In the genomic region with DNA sequence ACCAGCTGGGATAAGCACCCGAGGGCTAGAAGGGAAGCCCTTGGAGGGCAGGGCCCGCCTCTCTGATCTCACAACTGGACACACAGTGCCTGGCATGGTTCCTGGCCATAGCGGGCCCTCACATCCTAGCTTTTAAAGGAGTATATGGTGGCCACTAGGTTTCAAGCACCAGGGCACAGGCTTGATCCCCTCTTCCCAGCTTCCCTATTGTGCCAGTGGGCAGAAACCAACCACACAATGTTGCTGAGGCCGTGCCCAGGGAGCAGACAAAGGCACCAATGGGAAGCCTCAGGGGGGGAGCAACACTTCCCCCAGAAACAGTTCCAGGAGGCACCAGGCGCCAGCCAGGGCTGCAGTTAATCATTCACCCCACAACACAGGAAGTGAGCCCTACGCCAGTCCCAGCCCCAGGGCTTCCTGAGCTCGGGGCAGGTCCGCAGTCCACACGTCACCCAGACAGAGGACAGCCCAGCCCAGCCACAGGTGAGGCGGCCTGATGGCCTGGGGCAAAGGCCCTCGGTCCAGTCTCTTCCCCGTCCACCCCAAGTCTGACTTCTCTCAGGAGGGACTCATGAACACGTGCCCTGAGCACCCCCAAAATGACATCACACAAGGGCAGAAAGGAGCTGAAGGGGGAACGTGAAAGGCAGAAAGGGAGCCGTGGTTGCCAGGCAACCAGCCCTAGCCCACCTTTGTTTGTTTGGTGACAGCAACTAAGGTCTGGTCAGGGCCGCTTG, we compare ENCODE assay signal across 1 cellular context.
TF ChIP-seq lines count a peak whose summit lies in the region.

No MANE protein-coding gene starts in this region.

TF ChIP-seq in K562, 482 proteins besides CTCF, POLR2A, EP300 and RAD21:
- TF ChIP-seq RFX1 (IDR thresholded peaks at IDR 0.05), result peak; percentile 52
- TF ChIP-seq, protein P1, sequence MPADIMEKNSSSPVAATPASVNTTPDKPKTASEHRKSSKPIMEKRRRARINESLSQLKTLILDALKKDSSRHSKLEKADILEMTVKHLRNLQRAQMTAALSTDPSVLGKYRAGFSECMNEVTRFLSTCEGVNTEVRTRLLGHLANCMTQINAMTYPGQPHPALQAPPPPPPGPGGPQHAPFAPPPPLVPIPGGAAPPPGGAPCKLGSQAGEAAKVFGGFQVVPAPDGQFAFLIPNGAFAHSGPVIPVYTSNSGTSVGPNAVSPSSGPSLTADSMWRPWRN (IDR thresholded peaks at IDR 0.05; ENCODE audit: low read depth), result no peak
- no peak for TF ChIP-seq RNF2 (IDR thresholded peaks at IDR 0.05)
- no peak for TF ChIP-seq L3MBTL2 (IDR thresholded peaks at IDR 0.05)
